ENCODE assay signal across 1 cellular context in the genomic region with DNA sequence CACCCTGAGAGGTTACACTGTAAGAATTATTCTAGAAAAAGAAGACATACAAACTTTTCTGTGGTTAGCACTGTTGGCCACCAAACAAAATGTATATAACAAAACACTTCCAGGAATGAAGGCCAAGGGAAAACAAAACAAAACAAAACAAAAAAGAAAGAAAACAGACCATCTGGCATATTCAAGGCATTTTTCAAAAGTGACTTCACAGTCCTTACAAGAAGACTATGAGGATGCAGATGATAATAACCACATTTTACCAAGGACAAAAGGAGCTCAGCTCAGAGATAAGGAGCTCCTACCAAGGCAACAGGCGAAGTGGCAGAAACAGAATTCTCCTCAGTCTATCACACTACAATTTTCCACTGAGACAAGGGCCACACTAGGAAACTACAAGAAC.
TF ChIP-seq lines count a peak whose summit lies in the region.

No MANE protein-coding gene starts in this region.

TF ChIP-seq in SK-N-SH treated with all-trans-retinoic acid at 6 μM for 48 hours, 23 proteins besides CTCF, POLR2A, EP300 and RAD21 (continued from another document):
- no peak for TF ChIP-seq POU6F1 (CRISPR knock-in tag; IDR thresholded peaks at IDR 0.05; ENCODE audit: borderline replicate concordance, low read depth)
- no peak for TF ChIP-seq TCF4 (CRISPR knock-in tag; IDR thresholded peaks at IDR 0.05; ENCODE audit: borderline replicate concordance)
- no peak for TF ChIP-seq PPARA (CRISPR knock-in tag; IDR thresholded peaks at IDR 0.05; ENCODE audit: borderline replicate concordance)
- no peak for TF ChIP-seq CREB5 (CRISPR knock-in tag; IDR thresholded peaks at IDR 0.05; ENCODE audit: low read depth)
- TF ChIP-seq, protein P1, sequence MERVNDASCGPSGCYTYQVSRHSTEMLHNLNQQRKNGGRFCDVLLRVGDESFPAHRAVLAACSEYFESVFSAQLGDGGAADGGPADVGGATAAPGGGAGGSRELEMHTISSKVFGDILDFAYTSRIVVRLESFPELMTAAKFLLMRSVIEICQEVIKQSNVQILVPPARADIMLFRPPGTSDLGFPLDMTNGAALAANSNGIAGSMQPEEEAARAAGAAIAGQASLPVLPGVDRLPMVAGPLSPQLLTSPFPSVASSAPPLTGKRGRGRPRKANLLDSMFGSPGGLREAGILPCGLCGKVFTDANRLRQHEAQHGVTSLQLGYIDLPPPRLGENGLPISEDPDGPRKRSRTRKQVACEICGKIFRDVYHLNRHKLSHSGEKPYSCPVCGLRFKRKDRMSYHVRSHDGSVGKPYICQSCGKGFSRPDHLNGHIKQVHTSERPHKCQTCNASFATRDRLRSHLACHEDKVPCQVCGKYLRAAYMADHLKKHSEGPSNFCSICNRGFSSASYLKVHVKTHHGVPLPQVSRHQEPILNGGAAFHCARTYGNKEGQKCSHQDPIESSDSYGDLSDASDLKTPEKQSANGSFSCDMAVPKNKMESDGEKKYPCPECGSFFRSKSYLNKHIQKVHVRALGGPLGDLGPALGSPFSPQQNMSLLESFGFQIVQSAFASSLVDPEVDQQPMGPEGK (CRISPR knock-in tag; IDR thresholded peaks at IDR 0.05; ENCODE audit: borderline replicate concordance) = no peak
- TF ChIP-seq RARB (CRISPR knock-in tag; IDR thresholded peaks at IDR 0.05) = no peak
- TF ChIP-seq GLIS3 (CRISPR knock-in tag; IDR thresholded peaks at IDR 0.05) = no peak
- TF ChIP-seq ZFP30 (CRISPR knock-in tag; IDR thresholded peaks at IDR 0.05) = no peak
- no peak for TF ChIP-seq SNAI2 (CRISPR knock-in tag; IDR thresholded peaks at IDR 0.05)
